ENCODE assay signal across 21 cellular contexts in the genomic region with DNA sequence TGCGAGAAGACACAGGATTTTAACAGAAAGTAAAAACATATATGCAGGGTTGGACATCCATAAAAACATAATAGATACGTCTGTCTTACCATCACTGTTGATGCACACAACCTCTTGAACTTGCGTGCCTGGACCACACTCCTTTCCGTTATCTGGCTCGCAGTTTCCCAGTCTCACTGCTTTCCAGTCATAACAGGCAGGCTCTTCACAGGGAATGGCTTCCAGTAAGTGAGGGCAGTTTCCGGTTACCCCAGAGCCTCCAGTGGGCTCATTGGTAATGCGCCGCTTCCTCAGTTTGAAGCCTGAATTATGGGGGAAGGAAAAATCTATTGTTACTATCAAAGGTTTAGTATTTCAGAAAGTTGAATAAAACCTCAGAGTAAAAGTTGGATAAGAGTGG.
"Had no signal": no experiment of that assay in that cellular context is flagged by ENCODE, and none has a peak within 500 bp of the region (broad histone marks: within the 10 kb centered on the region; RNA-seq: fewer than 3 reads in every experiment).

No MANE protein-coding gene starts in this region.

- H3K27ac ChIP-seq: breast epithelium, PC-9 had no signal

- H3K36me3 Mint-ChIP-seq: activated naive CD4-positive, alpha-beta T cell treated with anti-CD3 and anti-CD28 coated beads, Interleukin-2, amount 50 U/mL, for 24 hours had no signal

- H3K27ac Mint-ChIP-seq: activated CD4-positive, alpha-beta memory T cell treated with anti-CD3 and anti-CD28 coated beads, Interleukin-2, amount 10 ng/mL, durations not matched to agents 7 days and 5 days; activated CD4-positive, alpha-beta T cell treated with anti-CD3 and anti-CD28 coated beads, Interleukin-2, amount 10 ng/mL, durations not matched to agents 7 days and 5 days; activated naive CD4-positive, alpha-beta T cell treated with anti-CD3 and anti-CD28 coated beads, Interleukin-2, amount 50 U/mL, for 24 hours; T-helper 17 cell had no signal

- H3K4me2 ChIP-seq: PC-9 had no signal

- ATAC-seq: K562, T-helper 17 cell had no signal

- H3K27me3 ChIP-seq: breast epithelium had no signal

- H3K4me1 Mint-ChIP-seq: activated CD4-positive, alpha-beta memory T cell treated with anti-CD3 and anti-CD28 coated beads, Interleukin-2, amount 10 ng/mL, durations not matched to agents 7 days and 5 days; activated CD4-positive, alpha-beta T cell treated with anti-CD3 and anti-CD28 coated beads, Interleukin-2, amount 10 ng/mL, durations not matched to agents 7 days and 5 days; activated naive CD4-positive, alpha-beta T cell treated with anti-CD3 and anti-CD28 coated beads, Interleukin-2, amount 50 U/mL, for 24 hours; T-helper 17 cell had no signal

- H3K4me3 ChIP-seq: breast epithelium, K562, PC-9 had no signal

- H3K4me1 ChIP-seq: breast epithelium had no signal

- DNase-seq: activated CD4-positive, alpha-beta memory T cell treated with anti-CD3 and anti-CD28 coated beads, Interleukin-2, amount 10 ng/mL, durations not matched to agents 7 days and 5 days; activated CD4-positive, alpha-beta T cell treated with anti-CD3 and anti-CD28 coated beads, Interleukin-2, amount 10 ng/mL, durations not matched to agents 7 days and 5 days; activated CD4-positive, CD25-positive, alpha-beta regulatory T cell; activated CD8-positive, alpha-beta memory T cell treated with anti-CD3 and anti-CD28 coated beads, Interleukin-2, amount 50 U/mL, for 4 hours; aorta; caudate nucleus; Karpas-422; NCI-H1092; NCI-H1417 treated with DMSO at 0.1 percent for 48 hours; NCI-H1694 treated with DMSO at 0.1 percent for 48 hours; NCI-H2029 treated with DMSO at 0.1 percent for 48 hours; NCI-H345; NCI-H510A; NCI-H526 treated with DMSO at 0.1 percent for 48 hours; PC-9; SIG-M5; T-helper 17 cell; T-helper 9 cell had no signal

- H3K4me3 Mint-ChIP-seq: activated CD4-positive, alpha-beta memory T cell treated with anti-CD3 and anti-CD28 coated beads, Interleukin-2, amount 10 ng/mL, durations not matched to agents 7 days and 5 days; activated CD4-positive, alpha-beta T cell treated with anti-CD3 and anti-CD28 coated beads, Interleukin-2, amount 10 ng/mL, durations not matched to agents 7 days and 5 days; activated naive CD4-positive, alpha-beta T cell treated with anti-CD3 and anti-CD28 coated beads, Interleukin-2, amount 50 U/mL, for 24 hours; T-helper 17 cell had no signal

- H3K27me3 Mint-ChIP-seq: activated CD4-positive, alpha-beta memory T cell treated with anti-CD3 and anti-CD28 coated beads, Interleukin-2, amount 10 ng/mL, durations not matched to agents 7 days and 5 days; activated CD4-positive, alpha-beta T cell treated with anti-CD3 and anti-CD28 coated beads, Interleukin-2, amount 10 ng/mL, durations not matched to agents 7 days and 5 days; activated naive CD4-positive, alpha-beta T cell treated with anti-CD3 and anti-CD28 coated beads, Interleukin-2, amount 50 U/mL, for 24 hours; T-helper 17 cell had no signal

- H2AFZ ChIP-seq: PC-9 had no signal

- H3K9me3 Mint-ChIP-seq: activated naive CD4-positive, alpha-beta T cell treated with anti-CD3 and anti-CD28 coated beads, Interleukin-2, amount 50 U/mL, for 24 hours had no signal

- H3K36me3 ChIP-seq: breast epithelium had no signal
